In genomic region chr11:121374286-121374985, GRCh38 we compare ENCODE assay signal across 16 cellular contexts.
"Had no signal": no experiment of that assay in that cellular context is flagged by ENCODE, and none has a peak within 500 bp of the region (broad histone marks: within the 10 kb centered on the region; RNA-seq: fewer than 3 reads in every experiment).

No MANE protein-coding gene starts in this region.

- H3K4me1 ChIP-seq: ascending aorta had no signal

- H3K27me3 ChIP-seq: ascending aorta, dorsolateral prefrontal cortex had no signal

- DNase-seq: activated CD4-positive, alpha-beta T cell treated with anti-CD3 and anti-CD28 coated beads, Interleukin-2, amount 50 U/mL, for 4 hours; activated gamma-delta T cell treated with Interleukin-2 at 50 U/mL for 16 hours; activated naive CD8-positive, alpha-beta T cell treated with anti-CD3 and anti-CD28 coated beads, Interleukin-2, amount 50 U/mL, for 24 hours; activated T-cell treated with anti-CD3 and anti-CD28 coated beads, Interleukin-2, amount 50 U/mL, for 48 hours; dorsolateral prefrontal cortex; immature natural killer cell; natural killer cell; nucleus accumbens; right cardiac atrium; small intestine; substantia nigra; trophoblast cell had no signal

- H3K27me3 Mint-ChIP-seq: activated naive CD8-positive, alpha-beta T cell treated with anti-CD3 and anti-CD28 coated beads, Interleukin-2, amount 50 U/mL, for 24 hours; progenitor cell of endocrine pancreas had no signal

- H3K36me3 Mint-ChIP-seq: immature natural killer cell, natural killer cell had no signal

- ATAC-seq: activated CD4-positive, CD25-positive, alpha-beta regulatory T cell treated with anti-CD3 and anti-CD28 coated beads, Interleukin-2, amount 50 U/mL, for 24 hours; activated naive CD8-positive, alpha-beta T cell treated with anti-CD3 and anti-CD28 coated beads, Interleukin-2, amount 50 U/mL, for 24 hours; esophagus mucosa; natural killer cell; right cardiac atrium had no signal

- H3K9me3 ChIP-seq: ascending aorta had no signal

- H3K4me3 Mint-ChIP-seq: activated naive CD8-positive, alpha-beta T cell treated with anti-CD3 and anti-CD28 coated beads, Interleukin-2, amount 50 U/mL, for 24 hours; immature natural killer cell; natural killer cell had no signal

- H3K4me3 ChIP-seq: ascending aorta, dorsolateral prefrontal cortex had no signal

- H3K9me3 Mint-ChIP-seq: immature natural killer cell, natural killer cell had no signal

- H3K36me3 ChIP-seq: ascending aorta had no signal

- H3K27ac Mint-ChIP-seq: activated naive CD8-positive, alpha-beta T cell treated with anti-CD3 and anti-CD28 coated beads, Interleukin-2, amount 50 U/mL, for 24 hours; immature natural killer cell; natural killer cell; progenitor cell of endocrine pancreas had no signal

- H3K27ac ChIP-seq: ascending aorta, dorsolateral prefrontal cortex had no signal
